Comparison of ENCODE assay signal across 11 cellular contexts in the genomic region with DNA sequence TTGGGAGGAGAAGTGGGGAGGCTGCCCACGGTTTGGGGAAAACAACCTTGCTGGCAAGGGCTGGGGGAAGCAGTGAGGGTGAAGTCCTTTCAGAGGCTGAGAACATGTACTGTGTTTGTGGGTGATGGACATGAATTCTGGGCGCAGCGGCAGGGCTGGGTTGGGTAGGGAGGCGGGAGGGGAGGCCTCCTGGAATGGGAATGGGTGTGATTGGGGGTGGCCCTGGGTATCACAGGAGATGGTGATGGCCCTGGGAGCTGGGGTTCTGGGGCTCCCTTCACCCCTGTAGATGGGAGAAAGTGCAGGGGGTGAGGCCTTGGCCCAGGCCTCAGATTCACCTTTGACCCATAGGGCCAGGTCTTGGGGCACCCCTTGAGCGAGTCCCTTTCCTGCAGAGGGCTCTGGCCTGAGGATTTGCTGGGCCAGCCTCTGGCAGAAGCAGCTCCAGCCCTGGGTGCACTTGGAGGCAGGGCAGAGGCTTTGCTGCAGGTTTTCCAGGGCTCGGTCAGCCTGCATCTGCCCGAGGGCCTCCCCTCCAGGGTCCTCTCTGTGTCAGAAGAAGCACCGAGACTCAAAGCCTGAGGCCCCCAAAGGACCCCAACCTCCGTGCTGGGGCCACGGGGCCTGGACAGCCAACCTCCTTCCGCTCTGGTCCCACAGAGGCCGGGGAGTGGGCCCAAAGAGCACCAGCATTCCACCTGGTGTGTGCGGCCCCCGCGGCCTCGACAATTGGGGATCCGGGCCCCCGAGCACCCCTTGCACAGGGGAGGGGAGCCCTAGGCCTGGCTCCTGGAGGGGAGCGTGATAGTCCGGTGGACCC. TPM values are rescaled to one million over a fixed set of nuclear protein-coding genes. Genes with fewer than 3 reads are reported as not detected.
A peak's percentile ranks its signal among the peaks of the same experiment; 100 is the strongest.
DNase-seq lines count a peak whose midpoint lies in the region; ATAC-seq, FAIRE-seq and TF ChIP-seq lines count a peak whose summit lies in the region.
"Had no signal": no experiment of that assay in that cellular context is flagged by ENCODE, and none has a peak within 500 bp of the region (broad histone marks: within the 10 kb centered on the region; RNA-seq: fewer than 3 reads in every experiment).

No MANE protein-coding gene starts in this region.

- WGBS in esophagus muscularis mucosa, result 78% methylated on average over 7 of the region's 20 CpGs
- 79 to 83% methylated on average over 20 of the region's 20 CpGs for whole genome bisulfite sequencing in pancreas, 2 donors

- FAIRE-seq in pancreas (lab: Jason Lieb, UNC), result no peak

- peaks cover 26% of the 10 kb centered on the region; the same call in 1 of the 2 replicates for H3K79me2 ChIP-seq in PC-9 (ENCODE audit: low read depth)

- no peak for TF ChIP-seq POLR2A in esophagus muscularis mucosa (IDR thresholded peaks at IDR 0.05; ENCODE audit: low read depth)

- peak overlapping the region; percentile 30 for H3K4me3 Mint-ChIP-seq in CD4-positive, alpha-beta T cell
- no peak overlapping the region for H3K4me3 Mint-ChIP-seq in CD8-positive, alpha-beta T cell

- TF ChIP-seq CTCF in CD4-positive, alpha-beta T cell (IDR thresholded peaks at IDR 0.05), result no peak
- TF ChIP-seq CTCF in PC-9 (conservative IDR thresholded peaks at IDR 0.05) (no peak), esophagus muscularis mucosa (IDR thresholded peaks at IDR 0.05) (no peak), pancreas (IDR thresholded peaks at IDR 0.05) (no peak)
- TF ChIP-seq CTCF in CD8-positive, alpha-beta T cell (IDR thresholded peaks at IDR 0.05), result no peak

- no TSS peak for BruUV-seq in PC-9 (replicated peaks; lab: Mats Ljungman, UMichigan)

- CTCF ChIA-PET in CD4-positive, alpha-beta T cell (lab: Charles Lee), result no interaction called here
- CTCF ChIA-PET in PC-9 (lab: Charles Lee), result interaction anchor here (0.6 kb wide), 1 partner anchor 126 kb away, joined by 10 read pairs; no protein-coding TSS in a partner anchor
- CTCF ChIA-PET in CD8-positive, alpha-beta T cell (lab: Charles Lee), result interaction anchor here (1.5 kb wide), 1 partner anchor 10 kb away, joined by 4 read pairs; no protein-coding TSS in a partner anchor

- H3F3A ChIP-seq in PC-9 (ENCODE audit: insufficient read depth, low read depth), result peaks cover 24% of the 10 kb centered on the region

- H3K4me3 ChIP-seq in PC-9 (no peak overlapping the region; the same call in 1 of the 2 replicates), esophagus muscularis mucosa (peak overlapping the region in 3 of 4 donors; percentile 51 to 55 (median 51)), pancreas (no peak overlapping the region)
- no peak overlapping the region for H3K4me3 ChIP-seq in CD8-positive, alpha-beta T cell (ENCODE audit: low read depth, low read length)

- no peak overlapping the region for H3K27ac ChIP-seq in CD4-positive, alpha-beta T cell (ENCODE audit: low read depth, low read length)
- H3K27ac ChIP-seq in PC-9 (no peak overlapping the region), esophagus muscularis mucosa (replicated peaks in 1 of 4) (peak overlapping the region; percentile 74 to 85 (median 78)), pancreas (peak overlapping the region; percentile 76 to 91 (median 86))
- no peak overlapping the region for H3K27ac ChIP-seq in CD8-positive, alpha-beta T cell (ENCODE audit: low read depth, low read length)

- DNase-seq in CD4-positive, alpha-beta T cell, result no peak
- DNase-seq in PC-9 (no peak), esophagus muscularis mucosa (ENCODE audit: extremely low spot score) (no peak), pancreas (peak in 1 of 6 donors; percentile 15), NCI-H146 treated with DMSO at 0.1 percent for 48 hours (lab: John Stamatoyannopoulos, UW; ENCODE audit: unreplicated experiment) (no peak)
- DNase-seq in CD8-positive, alpha-beta T cell, result no peak
- DNase-seq: activated naive CD4-positive, alpha-beta T cell; NCI-H1417; nucleus accumbens had no signal

- peaks cover 11% of the 10 kb centered on the region for H3K27me3 ChIP-seq in CD4-positive, alpha-beta T cell (ENCODE audit: control insufficient read depth, insufficient read depth, low read length)
- no peaks in the 10 kb centered on the region for H3K27me3 ChIP-seq in PC-9 (ENCODE audit: insufficient read depth, low read depth)
- H3K27me3 ChIP-seq in esophagus muscularis mucosa, result peaks cover 0 to 67% (median 4%) of the 10 kb centered on the region in 4 donors
- no peaks in the 10 kb centered on the region for H3K27me3 ChIP-seq in pancreas
- peaks cover 3% of the 10 kb centered on the region for H3K27me3 ChIP-seq in CD8-positive, alpha-beta T cell (ENCODE audit: insufficient read depth, low read length)

- H2AFZ ChIP-seq in PC-9, result no peak overlapping the region

- no peaks in the 10 kb centered on the region for H3K9me3 ChIP-seq in CD4-positive, alpha-beta T cell (ENCODE audit: control insufficient read depth, low read length)
- H3K9me3 ChIP-seq in PC-9 (ENCODE audit: insufficient read depth, low read depth) (no peaks in the 10 kb centered on the region), esophagus muscularis mucosa (no peaks in the 10 kb centered on the region), pancreas (no peaks in the 10 kb centered on the region)
- no peaks in the 10 kb centered on the region for H3K9me3 ChIP-seq in CD8-positive, alpha-beta T cell (ENCODE audit: low read length)

- H3K4me2 ChIP-seq in PC-9, result peak overlapping the region; percentile 83

- H3K4me1 ChIP-seq in PC-9 (replicated peaks; ENCODE audit: insufficient read depth), result peaks cover 16% of the 10 kb centered on the region
- peaks cover 36 to 49% (median 43%) of the 10 kb centered on the region in 4 donors for H3K4me1 ChIP-seq in esophagus muscularis mucosa
- peaks cover 0 to 10% (median 8%) of the 10 kb centered on the region in 3 donors for H3K4me1 ChIP-seq in pancreas
- peaks cover 34% of the 10 kb centered on the region for H3K4me1 ChIP-seq in CD8-positive, alpha-beta T cell (ENCODE audit: insufficient read depth, low read length)

- peaks cover 6% of the 10 kb centered on the region; the same call in 1 of the 2 replicates for H4K20me1 ChIP-seq in PC-9 (ENCODE audit: insufficient read depth)

- H3K27me3 Mint-ChIP-seq in CD4-positive, alpha-beta T cell, result peaks cover 7% of the 10 kb centered on the region
- H3K27me3 Mint-ChIP-seq in CD8-positive, alpha-beta T cell (ENCODE audit: low read depth), result peaks cover 8% of the 10 kb centered on the region

- H3K36me3 ChIP-seq in PC-9 (ENCODE audit: low read depth), result no peaks in the 10 kb centered on the region
- H3K36me3 ChIP-seq in esophagus muscularis mucosa, result peaks cover 14 to 41% (median 39%) of the 10 kb centered on the region in 4 donors
- peaks cover 7 to 11% (median 11%) of the 10 kb centered on the region in 3 donors for H3K36me3 ChIP-seq in pancreas
- H3K36me3 ChIP-seq in CD8-positive, alpha-beta T cell (ENCODE audit: insufficient read depth, low read length), result peaks cover 4% of the 10 kb centered on the region

- no peak overlapping the region for H3K27ac Mint-ChIP-seq in CD4-positive, alpha-beta T cell
- H3K27ac Mint-ChIP-seq in CD8-positive, alpha-beta T cell, result no peak overlapping the region

- no peak for TF ChIP-seq EP300 in esophagus muscularis mucosa (IDR thresholded peaks at IDR 0.05)

- peaks cover 5% of the 10 kb centered on the region for H3K36me3 Mint-ChIP-seq in CD4-positive, alpha-beta T cell (ENCODE audit: low read depth)
- peaks cover 11% of the 10 kb centered on the region for H3K36me3 Mint-ChIP-seq in CD8-positive, alpha-beta T cell

- no peaks in the 10 kb centered on the region for H3K9me2 ChIP-seq in PC-9 (ENCODE audit: insufficient read depth)

- POLR2A ChIA-PET in CD4-positive, alpha-beta T cell (lab: Charles Lee), result interaction anchor here (2.0 kb wide), 1 partner anchor 26 kb away, joined by 6 read pairs; a partner anchor contains a TSS
- POLR2A ChIA-PET in PC-9 (lab: Charles Lee; ENCODE audit: unreplicated experiment), result interaction anchor here (0.6 to 1.3 kb wide), 3 partner anchors 34 to 165 kb away, joined by 3 to 4 read pairs (median 4); no protein-coding TSS in a partner anchor
- POLR2A ChIA-PET in CD8-positive, alpha-beta T cell (lab: Charles Lee), result no interaction called here

- peaks cover 20% of the 10 kb centered on the region for H3K4me1 Mint-ChIP-seq in CD4-positive, alpha-beta T cell (ENCODE audit: low read depth)
- H3K4me1 Mint-ChIP-seq in CD8-positive, alpha-beta T cell (ENCODE audit: low read depth), result peaks cover 12% of the 10 kb centered on the region

- ATAC-seq in CD4-positive, alpha-beta T cell (ENCODE audit: poor library complexity), result no peak
- ATAC-seq in pancreas (no peak), GM18858 (IDR thresholded peaks at IDR 0.05; ENCODE audit: unreplicated experiment) (no peak), HG03520 (IDR thresholded peaks at IDR 0.05; ENCODE audit: unreplicated experiment) (no peak)
- ATAC-seq in CD8-positive, alpha-beta T cell, result no peak

- intact Hi-C loops in CD4-positive, alpha-beta T cell (cut with DNase I, micrococcal nuclease), result no loop called here
- intact Hi-C loops in PC-9 (cut with micrococcal nuclease; ENCODE audit: unreplicated experiment) (loop anchor here (2.0 kb wide), 2 partner anchors 35 to 49 kb away; a partner anchor contains a TSS), esophagus muscularis mucosa (cut with DNase I) (no loop called here), pancreas (cut with DNase I) (loop anchor here in 1 of 3 donors (10.0 kb wide), 1 partner anchor 249 kb away; no protein-coding TSS in a partner anchor)
- intact Hi-C loops in CD8-positive, alpha-beta T cell (cut with DNase I, micrococcal nuclease), result no loop called here

- no peaks in the 10 kb centered on the region for H3K9me3 Mint-ChIP-seq in CD4-positive, alpha-beta T cell
- no peaks in the 10 kb centered on the region for H3K9me3 Mint-ChIP-seq in CD8-positive, alpha-beta T cell

RNA-seq across cellular contexts. Expression of a gene that starts 1.4 kb away (rescaled TPM):
- total RNA-seq in CD4-positive, alpha-beta T cell, result under 1 TPM; 0.67 to 0.80 TPM
- 48.9 and 59.9 TPM in 2 replicates for total RNA-seq in PC-9 (2021)
- total RNA-seq in esophagus muscularis mucosa, result 1 to 10 TPM; 5.0 to 9.2 (median 7.3) TPM
- 1 to 10 TPM; 2.5 to 6.8 (median 4.3) TPM for total RNA-seq in pancreas
- 1 to 10 TPM; 1.4 to 3.0 TPM for polyA plus RNA-seq in pancreas
- under 1 TPM; 0.22 to 0.42 TPM for total RNA-seq in CD8-positive, alpha-beta T cell

RNA-seq across cellular contexts. Expression of a gene that starts 21.0 kb away (rescaled TPM):
- 10 to 100 TPM; 20.7 to 21.2 TPM for total RNA-seq in CD4-positive, alpha-beta T cell
- total RNA-seq in PC-9 (2021) (94.2 and 103 TPM in 2 replicates), esophagus muscularis mucosa (10 to 100 TPM; 26.6 to 73.2 (median 48.8) TPM), pancreas (10 to 100 TPM; 22.3 to 34.0 (median 29.0) TPM)
- 10 to 100 TPM; 28.7 to 34.2 TPM for polyA plus RNA-seq in pancreas
- 10 to 100 TPM; 17.1 to 17.6 TPM for total RNA-seq in CD8-positive, alpha-beta T cell

RNA-seq across cellular contexts. Expression of a gene that starts 25.1 kb away (rescaled TPM):
- not detected for total RNA-seq in CD4-positive, alpha-beta T cell
- total RNA-seq in PC-9 (2021) (0.45 and 0.46 TPM in 2 replicates), esophagus muscularis mucosa (not detected), pancreas (not detected)
- under 1 TPM in 1 of 2 donors, not detected in 1; 0.23 TPM for polyA plus RNA-seq in pancreas
- under 1 TPM in 1 of 2 experiments, not detected in 1; 0.30 TPM for total RNA-seq in CD8-positive, alpha-beta T cell

RNA-seq across cellular contexts. Expression of a gene that starts 25.9 kb away (rescaled TPM):
- 1 to 10 TPM in 1 of 2 experiments, under 1 TPM in 1; 0.96 to 1.4 TPM for total RNA-seq in CD4-positive, alpha-beta T cell
- total RNA-seq in PC-9 (2021), result 20.6 and 25.8 TPM in 2 replicates
- 10 to 100 TPM in 1 of 4 donors, 1 to 10 TPM in 3; 2.9 to 10.3 (median 7.2) TPM for total RNA-seq in esophagus muscularis mucosa
- 10 to 100 TPM in 4 of 6 donors, 1 to 10 TPM in 2; 7.5 to 23.4 (median 13.6) TPM for total RNA-seq in pancreas
- 1 to 10 TPM; 1.3 to 2.7 TPM for polyA plus RNA-seq in pancreas
- total RNA-seq in CD8-positive, alpha-beta T cell, result 1 to 10 TPM in 1 of 2 experiments, under 1 TPM in 1; 1.00 to 1.5 TPM

RNA-seq across cellular contexts. Expression of a gene that starts 35.1 kb away (rescaled TPM):
- 10 to 100 TPM; 93.8 to 98.2 TPM for total RNA-seq in CD4-positive, alpha-beta T cell
- total RNA-seq in PC-9 (2021), result 441 and 494 TPM in 2 replicates
- 100 to 1,000 TPM; 227 to 469 (median 304) TPM for total RNA-seq in esophagus muscularis mucosa
- total RNA-seq in pancreas, result 10 to 100 TPM; 40.9 to 87.6 (median 64.7) TPM
- 100 to 1,000 TPM in 1 of 2 donors, 10 to 100 TPM in 1; 96.2 to 143 TPM for polyA plus RNA-seq in pancreas
- total RNA-seq in CD8-positive, alpha-beta T cell, result 100 to 1,000 TPM; 114 to 120 TPM

Comparison
In these comparisons a context has a peak if more than half of its experiments do, and no peak if none do; other contexts are left out.
1. H3K27ac ChIP-seq: peak in esophagus muscularis mucosa (4 of 4) and pancreas (4 of 4); none in CD4-positive, alpha-beta T cell (single experiment), PC-9 (single experiment) and CD8-positive, alpha-beta T cell (single experiment).
2. H3K4me3 ChIP-seq: peak in esophagus muscularis mucosa (3 of 4); none in PC-9 (single experiment), pancreas (0 of 4) and CD8-positive, alpha-beta T cell (single experiment).